In the genomic region with DNA sequence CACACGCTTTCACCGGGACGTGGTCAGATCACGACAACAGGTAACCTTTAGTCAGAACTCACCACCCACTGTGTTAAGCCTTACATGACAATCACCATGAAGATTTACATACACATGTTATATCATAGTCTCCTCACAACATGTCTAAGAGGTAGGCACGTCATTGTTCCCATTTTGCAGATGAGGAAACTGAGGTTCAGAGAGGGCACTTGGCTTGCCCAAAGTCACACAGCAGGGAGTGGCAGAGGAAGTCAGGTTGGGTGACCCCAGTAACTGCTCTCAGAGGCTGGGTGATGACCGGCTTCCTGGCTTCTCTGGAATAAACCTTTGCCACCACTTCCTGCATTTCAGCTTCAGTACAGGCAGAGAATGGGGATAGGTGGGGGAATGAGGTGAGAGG, we compare ENCODE assay signal across 1 cellular context.
A peak's percentile ranks its signal among the peaks of the same experiment; 100 is the strongest.
TF ChIP-seq lines count a peak whose summit lies in the region.

No MANE protein-coding gene starts in this region.

TF ChIP-seq in A549, 52 proteins besides CTCF, POLR2A, EP300 and RAD21:
- peak; percentile 25 for TF ChIP-seq ZFP36 (IDR thresholded peaks at IDR 0.05; ENCODE audit: borderline replicate concordance, partially characterized antibody)
- TF ChIP-seq, protein P1, sequence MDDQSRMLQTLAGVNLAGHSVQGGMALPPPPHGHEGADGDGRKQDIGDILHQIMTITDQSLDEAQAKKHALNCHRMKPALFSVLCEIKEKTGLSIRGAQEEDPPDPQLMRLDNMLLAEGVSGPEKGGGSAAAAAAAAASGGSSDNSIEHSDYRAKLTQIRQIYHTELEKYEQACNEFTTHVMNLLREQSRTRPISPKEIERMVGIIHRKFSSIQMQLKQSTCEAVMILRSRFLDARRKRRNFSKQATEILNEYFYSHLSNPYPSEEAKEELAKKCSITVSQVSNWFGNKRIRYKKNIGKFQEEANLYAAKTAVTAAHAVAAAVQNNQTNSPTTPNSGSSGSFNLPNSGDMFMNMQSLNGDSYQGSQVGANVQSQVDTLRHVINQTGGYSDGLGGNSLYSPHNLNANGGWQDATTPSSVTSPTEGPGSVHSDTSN (IDR thresholded peaks at IDR 0.05), result no peak
TF ChIP-seq in A549: peak in this region for 1.
